ENCODE assay signal across 2 cellular contexts in the genomic region with DNA sequence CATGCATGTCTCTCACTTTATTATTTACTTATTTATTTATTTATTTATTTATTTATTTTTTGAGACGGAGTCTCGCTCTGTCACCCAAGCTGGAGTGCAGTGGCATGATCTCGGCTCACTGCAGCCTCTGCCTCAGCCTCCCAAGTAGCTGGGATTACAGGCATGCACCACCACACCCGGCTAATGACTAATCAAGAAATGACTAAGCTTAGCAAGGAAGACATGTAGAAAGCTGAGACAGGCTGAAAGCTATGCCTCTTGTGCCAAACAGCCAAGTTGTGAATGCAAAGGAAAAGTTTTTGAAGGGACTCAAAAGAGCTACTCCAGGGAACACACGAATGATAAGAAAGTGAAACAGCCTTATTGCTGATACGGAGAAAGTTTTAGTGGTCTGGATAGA.
TF ChIP-seq lines count a peak whose summit lies in the region.

No MANE protein-coding gene starts in this region.

TF ChIP-seq in A549, 52 proteins besides CTCF, POLR2A, EP300 and RAD21:
- TF ChIP-seq ZC3H11A (IDR thresholded peaks at IDR 0.05) (peak; percentile 40; the same call in 1 of the 2 replicates), MAFK (IDR thresholded peaks at IDR 0.05; ENCODE audit: partially characterized antibody) (peak; percentile 40)

TF ChIP-seq in HEK293, 187 proteins besides CTCF, POLR2A, EP300 and RAD21:
- peak; percentile 18 for TF ChIP-seq ZNF426 (tag by site-specific recombination; IDR thresholded peaks at IDR 0.05)
- TF ChIP-seq PRDM1 (tag by site-specific recombination; IDR thresholded peaks at IDR 0.05): 0 out of 2 replicates have a peak, but pooled peaks have one; percentile 28
